ENCODE assay signal across 23 cellular contexts in the genomic region with DNA sequence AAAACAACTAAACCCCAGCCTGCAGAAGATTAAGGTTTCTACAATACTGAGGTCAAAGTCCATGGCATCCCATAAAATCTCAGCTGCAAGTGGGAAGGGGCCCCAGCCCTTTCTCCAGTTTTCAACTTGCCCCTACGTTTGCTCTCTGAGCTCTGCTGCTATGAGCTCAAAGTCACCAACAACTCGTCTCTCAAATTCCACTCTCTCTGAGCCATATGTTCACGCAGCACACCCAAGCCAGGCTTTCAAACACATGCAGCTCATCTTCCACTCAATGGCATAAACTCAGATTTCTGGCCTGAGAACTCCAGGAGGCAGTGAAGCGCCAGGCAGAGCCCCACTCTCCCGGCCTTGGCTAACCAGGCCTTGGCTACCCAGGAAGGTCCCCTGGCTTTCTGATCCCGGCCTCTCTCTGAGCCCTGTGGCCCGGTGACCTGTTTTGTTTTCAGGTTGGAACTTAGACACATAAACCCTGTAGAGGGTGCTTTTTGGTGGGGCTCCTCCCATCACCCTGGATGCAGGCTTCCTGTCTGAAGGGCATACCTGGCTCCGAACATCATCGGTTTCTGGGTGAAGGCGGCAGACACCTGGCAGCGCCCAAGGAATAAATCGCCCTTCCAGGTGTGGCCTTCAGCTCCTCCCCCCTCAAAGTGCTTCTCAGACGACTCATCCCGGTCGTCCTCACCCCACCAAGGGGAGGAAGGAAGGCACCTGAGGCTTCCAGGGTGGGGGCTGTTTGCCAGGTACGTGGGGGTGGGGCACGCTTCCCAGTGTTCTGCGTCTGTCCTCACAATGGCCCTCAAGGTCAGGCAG. TPM values are rescaled to one million over a fixed set of nuclear protein-coding genes. Genes with fewer than 3 reads are reported as not detected.
DNase-seq lines count a peak whose midpoint lies in the region; ATAC-seq, FAIRE-seq and TF ChIP-seq lines count a peak whose summit lies in the region.
"Had no signal": no experiment of that assay in that cellular context is flagged by ENCODE, and none has a peak within 500 bp of the region (broad histone marks: within the 10 kb centered on the region; RNA-seq: fewer than 3 reads in every experiment).

No MANE protein-coding gene starts in this region.

- no peak overlapping the region for H3K4me3 Mint-ChIP-seq in activated CD8-positive, alpha-beta T cell treated with anti-CD3 and anti-CD28 coated beads for 36 hours
- H3K4me3 Mint-ChIP-seq: activated naive CD8-positive, alpha-beta T cell treated with anti-CD3 and anti-CD28 coated beads, Interleukin-2, amount 50 U/mL, for 24 hours had no signal

- H3K9me3 ChIP-seq in A549 (no peaks in the 10 kb centered on the region), HUES64 (ENCODE audit: insufficient read depth, low read depth, low read length) (no peaks in the 10 kb centered on the region), RWPE2 (ENCODE audit: severe bottlenecking) (no peaks in the 10 kb centered on the region), hepatocyte (ENCODE audit: low read depth) (no peaks in the 10 kb centered on the region), testis (no peaks in the 10 kb centered on the region)
- H3K9me3 ChIP-seq: BLaER1, breast epithelium had no signal

- H3K27me3 ChIP-seq in HUES64 (ENCODE audit: insufficient read depth, low read length), result no peaks in the 10 kb centered on the region
- H3K27me3 ChIP-seq in RWPE2 (ENCODE audit: insufficient read depth, poor library complexity, severe bottlenecking), result no peaks in the 10 kb centered on the region
- H3K27me3 ChIP-seq in hepatocyte, result no peaks in the 10 kb centered on the region
- H3K27me3 ChIP-seq in testis, result no peaks in the 10 kb centered on the region
- H3K27me3 ChIP-seq: BLaER1, breast epithelium had no signal

- no peak overlapping the region for H3K27ac Mint-ChIP-seq in activated CD8-positive, alpha-beta T cell treated with anti-CD3 and anti-CD28 coated beads for 36 hours
- H3K27ac Mint-ChIP-seq: activated naive CD8-positive, alpha-beta T cell treated with anti-CD3 and anti-CD28 coated beads, Interleukin-2, amount 50 U/mL, for 24 hours had no signal

- H3K4me3 ChIP-seq in A549, result no peak overlapping the region
- no peak overlapping the region for H3K4me3 ChIP-seq in HUES64 (ENCODE audit: low read length)
- no peak overlapping the region for H3K4me3 ChIP-seq in RWPE2 (ENCODE audit: severe bottlenecking)
- no peak overlapping the region for H3K4me3 ChIP-seq in hepatocyte
- H3K4me3 ChIP-seq in testis, result no peak overlapping the region
- H3K4me3 ChIP-seq: BLaER1, breast epithelium had no signal

- intact Hi-C loops in testis (cut with DNase I; ENCODE audit: low total_unique reads), result no loop called here
- intact Hi-C loops in activated CD8-positive, alpha-beta T cell treated with anti-CD3 and anti-CD28 coated beads for 36 hours (cut with micrococcal nuclease), result no loop called here

- no peaks in the 10 kb centered on the region for H3K36me3 ChIP-seq in HUES64 (ENCODE audit: insufficient read depth, low read length)
- no peaks in the 10 kb centered on the region for H3K36me3 ChIP-seq in RWPE2 (ENCODE audit: low read depth)
- no peaks in the 10 kb centered on the region for H3K36me3 ChIP-seq in hepatocyte (replicated peaks; ENCODE audit: insufficient read depth, low read depth)
- H3K36me3 ChIP-seq in testis (ENCODE audit: low read depth, missing control alignments), result no peaks in the 10 kb centered on the region
- H3K36me3 ChIP-seq: BLaER1, breast epithelium had no signal

- no peak for DNase-seq in A549 (ENCODE audit: low read depth in 1 of 2, low spot score in 1 of 2)
- DNase-seq in RWPE2 (ENCODE audit: low spot score), result no peak
- peak; percentile 39 for DNase-seq in hepatocyte (ENCODE audit: low spot score)
- no peak for DNase-seq in HuH-7.5 (ENCODE audit: low spot score)
- no peak for DNase-seq in testis
- no peak for DNase-seq in retina
- DNase-seq in activated CD8-positive, alpha-beta T cell treated with anti-CD3 and anti-CD28 coated beads for 36 hours, result no peak
- DNase-seq: activated CD4-positive, alpha-beta T cell treated with anti-CD3 and anti-CD28 coated beads, Interleukin-2, amount 50 U/mL, for 4 hours; activated effector memory CD4-positive, alpha-beta T cell treated with Interleukin-2 at 50 U/mL for 16 hours; activated naive CD8-positive, alpha-beta T cell treated with anti-CD3 and anti-CD28 coated beads, Interleukin-2, amount 50 U/mL, for 24 hours; hypothalamus; KBM-7; NCI-H1048; NCI-H2029 treated with DMSO at 0.1 percent for 48 hours; NCI-H510A treated with DMSO at 0.1 percent for 48 hours; right cardiac atrium; SIG-M5; T-helper 1 cell had no signal

- 87% methylated on average over 13 of the region's 18 CpGs for WGBS in A549 (ENCODE audit: missing lambda C conversion rate)
- 87% methylated on average over 18 of the region's 18 CpGs for WGBS in HUES64
- WGBS in hepatocyte (ENCODE audit: low lambda C conversion rate, missing lambda C conversion rate), result 71% methylated on average over 18 of the region's 18 CpGs
- WGBS in testis, 2 donors, result 89 to 90% methylated on average over 10 to 18 of the region's 18 CpGs

- peaks cover 68% of the 10 kb centered on the region for H3K79me2 ChIP-seq in hepatocyte

- no peak overlapping the region for H3K9ac ChIP-seq in HUES64 (ENCODE audit: low read depth, low read length)
- H3K9ac ChIP-seq: BLaER1 had no signal

- TF ChIP-seq POLR2A in A549 (IDR thresholded peaks at IDR 0.05; ENCODE audit: low read length) (no peak), testis (IDR thresholded peaks at IDR 0.05) (no peak)

- ATAC-seq in A549 (peak in 1 of 2 experiments; percentile 24; a peak in 1 of 6 replicates), RWPE2 (ENCODE audit: low read depth) (0 out of 3 replicates have a peak, but pooled peaks have one; percentile 48)
- no peak for ATAC-seq in activated CD8-positive, alpha-beta T cell treated with anti-CD3 and anti-CD28 coated beads for 36 hours
- ATAC-seq: activated naive CD8-positive, alpha-beta T cell treated with anti-CD3 and anti-CD28 coated beads, Interleukin-2, amount 50 U/mL, for 24 hours; right cardiac atrium had no signal

- 0 out of 3 replicates have a peak overlapping the region, but pooled peaks have one; percentile 16 for H3K4me2 ChIP-seq in A549
- H3K4me2 ChIP-seq in hepatocyte, result peak overlapping the region; percentile 57
- H3K4me2 ChIP-seq: BLaER1 had no signal

- peaks cover 20% of the 10 kb centered on the region for H3K4me1 ChIP-seq in A549
- peaks cover 25% of the 10 kb centered on the region for H3K4me1 ChIP-seq in HUES64 (ENCODE audit: insufficient read depth, low read length)
- peaks cover 5% of the 10 kb centered on the region for H3K4me1 ChIP-seq in RWPE2 (ENCODE audit: insufficient read depth, poor library complexity, severe bottlenecking)
- peaks cover 20% of the 10 kb centered on the region for H3K4me1 ChIP-seq in hepatocyte (ENCODE audit: insufficient read depth)
- no peaks in the 10 kb centered on the region for H3K4me1 ChIP-seq in testis
- H3K4me1 ChIP-seq: BLaER1, breast epithelium had no signal

- CTCF ChIA-PET in A549 (lab: Yijun Ruan, JAX), result interaction anchor here (0.8 to 1.9 kb wide), 3 partner anchors 9 to 153 kb away, joined by 3 to 7 read pairs (median 3); no protein-coding TSS in a partner anchor
- CTCF ChIA-PET in activated CD8-positive, alpha-beta T cell treated with anti-CD3 and anti-CD28 coated beads for 36 hours (lab: Charles Lee), result interaction anchor here (1.0 to 2.2 kb wide), 3 partner anchors 9 to 288 kb away, joined by 3 to 7 read pairs (median 5); no protein-coding TSS in a partner anchor

- H3K4me1 Mint-ChIP-seq in activated CD8-positive, alpha-beta T cell treated with anti-CD3 and anti-CD28 coated beads for 36 hours (ENCODE audit: low read depth), result peaks cover 4% of the 10 kb centered on the region

- no peaks in the 10 kb centered on the region for H3K27me3 Mint-ChIP-seq in activated CD8-positive, alpha-beta T cell treated with anti-CD3 and anti-CD28 coated beads for 36 hours
- H3K27me3 Mint-ChIP-seq: activated naive CD8-positive, alpha-beta T cell treated with anti-CD3 and anti-CD28 coated beads, Interleukin-2, amount 50 U/mL, for 24 hours had no signal

- H3K9me3 Mint-ChIP-seq in activated CD8-positive, alpha-beta T cell treated with anti-CD3 and anti-CD28 coated beads for 36 hours, result no peaks in the 10 kb centered on the region
- H3K9me3 Mint-ChIP-seq: activated naive CD8-positive, alpha-beta T cell treated with anti-CD3 and anti-CD28 coated beads, Interleukin-2, amount 50 U/mL, for 24 hours had no signal

- H2AFZ ChIP-seq in hepatocyte, result no peak overlapping the region

- no peak for FAIRE-seq in A549 (lab: Jason Lieb, UNC)
- FAIRE-seq: GM18507, urothelium cell line had no signal

- no peaks in the 10 kb centered on the region for H3K9me2 ChIP-seq in hepatocyte (replicated peaks; ENCODE audit: insufficient read depth)

- H3K36me3 Mint-ChIP-seq in activated CD8-positive, alpha-beta T cell treated with anti-CD3 and anti-CD28 coated beads for 36 hours (ENCODE audit: low read depth), result no peaks in the 10 kb centered on the region

- TF ChIP-seq CTCF in A549 (IDR thresholded peaks at IDR 0.05) (no peak), RWPE2 (IDR thresholded peaks at IDR 0.05; ENCODE audit: poor library complexity, severe bottlenecking) (no peak), hepatocyte (IDR thresholded peaks at IDR 0.05; ENCODE audit: poor library complexity) (no peak), testis (IDR thresholded peaks at IDR 0.05) (no peak)
- TF ChIP-seq CTCF in activated CD8-positive, alpha-beta T cell treated with anti-CD3 and anti-CD28 coated beads for 36 hours (IDR thresholded peaks at IDR 0.05), result no peak

- H3K27ac ChIP-seq in A549, result 0 out of 6 replicates have a peak overlapping the region, but pooled peaks of 1 of the 2 experiments have one; percentile 18
- peak overlapping the region; percentile 28; the same call in 1 of the 2 replicates for H3K27ac ChIP-seq in HUES64 (ENCODE audit: low read depth, low read length)
- H3K27ac ChIP-seq in RWPE2 (ENCODE audit: poor library complexity, severe bottlenecking), result peak overlapping the region; percentile 13
- H3K27ac ChIP-seq in hepatocyte, result peak overlapping the region; percentile 82
- no peak overlapping the region for H3K27ac ChIP-seq in testis
- H3K27ac ChIP-seq: BLaER1, breast epithelium had no signal

- no peak for TF ChIP-seq EP300 in A549 (IDR thresholded peaks at IDR 0.05)

- H4K20me1 ChIP-seq in hepatocyte (ENCODE audit: insufficient read depth, poor library complexity, severe bottlenecking), result no peaks in the 10 kb centered on the region
- H4K20me1 ChIP-seq: BLaER1 had no signal

- no peak for TF ChIP-seq RAD21 in A549 (conservative IDR thresholded peaks at IDR 0.05 in 1 of 2, IDR thresholded peaks at IDR 0.05 in 1 of 2)

- POLR2A ChIA-PET in A549 (lab: Yijun Ruan, JAX), result no interaction called here
- POLR2A ChIA-PET in activated CD8-positive, alpha-beta T cell treated with anti-CD3 and anti-CD28 coated beads for 36 hours (lab: Charles Lee), result no interaction called here

RNA-seq across cellular contexts. Expression of a gene that starts 12.4 kb away (rescaled TPM):
- polyA plus RNA-seq in A549 (2011; rRNA removed), result 4.4 and 9.3 TPM in 2 replicates
- polyA plus RNA-seq in A549 (2012; cell fraction: cytosol; rRNA removed), result 3.0 and 3.9 TPM in 2 replicates
- polyA plus RNA-seq in A549 (2012; cell fraction: nucleus; rRNA removed), result 5.0 and 7.8 TPM in 2 replicates
- 5.1 to 6.3 TPM (median 6.2 TPM) in 3 replicates for polyA plus RNA-seq in A549 (2017; fragmentation: RNase III; extraction: RNeasy Plus Mini Kit Qiagen cat#74134 plus additional on column Dnase treatment)
- polyA minus RNA-seq in A549 (2011; rRNA and poly(A)+ RNA removed), result 11.4 and 14.7 TPM in 2 replicates
- 11.7 TPM for polyA plus RNA-seq in HUES64 (2013, experiment 1 of 2)
- 12.4 TPM for polyA plus RNA-seq in HUES64 (2013, experiment 2 of 2)
- total RNA-seq in hepatocyte, result 14.0 and 14.8 TPM in 2 replicates
- polyA plus RNA-seq in hepatocyte, result 13.1 and 14.3 TPM in 2 replicates
- 10 to 100 TPM in 1 of 2 donors, 1 to 10 TPM in 1; 9.0 to 14.9 TPM for total RNA-seq in testis
- 20.9 TPM for polyA plus RNA-seq in testis (ENCODE audit: insufficient read depth, low read depth, low replicate concordance)
- total RNA-seq in activated CD8-positive, alpha-beta T cell treated with anti-CD3 and anti-CD28 coated beads for 36 hours, result under 1 TPM; 0.16 to 0.34 TPM

Comparison
In these comparisons a context has a peak if more than half of its experiments do, and no peak if none do; other contexts are left out.
1. H3K27ac ChIP-seq: peak in HUES64 (single experiment), RWPE2 (single experiment) and hepatocyte (single experiment); none in testis (0 of 2).
2. RNA of a gene that starts 12.4 kb away (total RNA-seq): 9.0 to 14.9 TPM in testis and 14.0 to 14.8 TPM in hepatocyte; 0.16 to 0.34 TPM in activated CD8-positive, alpha-beta T cell treated with anti-CD3 and anti-CD28 coated beads for 36 hours; every median in the first group is over 4 times any median in the second.